8 cellular contexts compared by ENCODE assay signal in the genomic region with DNA sequence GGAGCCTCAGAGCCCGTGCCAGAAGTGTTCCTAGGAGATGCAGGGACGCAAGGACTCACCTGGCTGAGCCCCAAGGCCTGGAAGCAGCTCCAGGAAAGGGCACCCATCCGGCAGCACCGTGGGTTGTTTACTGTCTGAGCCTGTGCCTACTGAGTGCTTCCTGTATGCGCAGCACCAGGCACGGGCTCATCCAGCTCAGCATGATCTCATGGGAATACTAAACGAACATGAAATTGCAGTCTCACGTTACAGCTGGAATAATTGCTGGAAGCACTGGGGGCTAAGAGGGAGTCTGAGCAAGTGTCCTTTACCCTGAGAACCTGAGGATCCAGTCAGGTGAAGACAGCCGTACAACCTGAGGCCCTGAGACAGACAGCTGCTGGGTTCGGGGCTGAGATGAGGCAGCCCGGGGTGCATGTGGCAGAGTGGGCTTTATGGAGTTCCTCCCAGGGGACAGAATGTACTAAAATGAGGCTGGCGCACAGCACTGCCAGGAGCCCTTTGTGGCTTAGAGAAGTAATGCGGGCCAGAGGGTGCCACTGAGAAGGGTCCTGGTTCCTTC. TPM values are rescaled to one million over a fixed set of nuclear protein-coding genes. Genes with fewer than 3 reads are reported as not detected.
DNase-seq lines count a peak whose midpoint lies in the region; FAIRE-seq and TF ChIP-seq lines count a peak whose summit lies in the region.

No MANE protein-coding gene starts in this region.

- WGBS in mesendoderm (ENCODE audit: extremely low coverage, insufficient coverage, low lambda C conversion rate) = no CpG with 5 or more reads among the region's 13 CpGs

- no peak overlapping the region for H2AK5ac ChIP-seq in mesendoderm (ENCODE audit: low read length)

- H3K79me1 ChIP-seq in mesendoderm (ENCODE audit: low read length) = peaks cover 2% of the 10 kb centered on the region

- no peak for TF ChIP-seq POLR2A in H54 (IDR thresholded peaks at IDR 0.05; ENCODE audit: low read depth, low read length)

- H3K23ac ChIP-seq in mesendoderm (ENCODE audit: low read length) = no peak overlapping the region

- no peaks in the 10 kb centered on the region for H3K79me2 ChIP-seq in mesendoderm (ENCODE audit: control insufficient read depth, insufficient read depth, low read length)

- H3K27ac ChIP-seq in mesendoderm (ENCODE audit: low read depth, low read length) = no peak overlapping the region

- H2BK5ac ChIP-seq in mesendoderm (ENCODE audit: low read length) = no peak overlapping the region

- H4K5ac ChIP-seq in mesendoderm (ENCODE audit: low read length) = no peak overlapping the region

- H3K27me3 ChIP-seq in mesendoderm (ENCODE audit: insufficient read depth, low read length, poor library complexity) = no peaks in the 10 kb centered on the region

- no peak overlapping the region for H2BK15ac ChIP-seq in mesendoderm (replicated peaks; ENCODE audit: low read depth)

- H3K4me2 ChIP-seq in mesendoderm (ENCODE audit: low read length) = no peak overlapping the region

- no peak overlapping the region for H3K4me3 ChIP-seq in mesendoderm (ENCODE audit: low read length)

- FAIRE-seq in HTR-8/SVneo (lab: Jason Lieb, UNC) = no peak
- FAIRE-seq in H54 (lab: Jason Lieb, UNC) = no peak

- peak; percentile 95 for DNase-seq in COR-L47 (lab: John Stamatoyannopoulos, UW)
- DNase-seq in NCI-H1417 treated with DMSO at 0.1 percent for 48 hours (lab: John Stamatoyannopoulos, UW) = peak; percentile 46
- peak in 39 of 58 donors; percentile 20 to 70 (median 42) for DNase-seq in anterior cingulate cortex (lab: John Stamatoyannopoulos, UW)
- peak; percentile 36 for DNase-seq in mesendoderm
- no peak for DNase-seq in SIG-M5 treated with dmso at 0.1 percent for 504 hours (lab: John Stamatoyannopoulos, UW; ENCODE audit: unreplicated experiment)
- no peak for DNase-seq in HTR-8/SVneo (ENCODE audit: insufficient read length, low spot score)
- no peak for DNase-seq in H54 (ENCODE audit: insufficient read length, low spot score)
- no peak for DNase-seq in activated effector memory CD4-positive, alpha-beta T cell treated with anti-CD3 and anti-CD28 coated beads, Interleukin-2, amount 50 U/mL, for 16 hours

- H2BK120ac ChIP-seq in mesendoderm (ENCODE audit: low read depth, low read length) = no peak overlapping the region

- peaks cover 1% of the 10 kb centered on the region for H3K4me1 ChIP-seq in mesendoderm (ENCODE audit: control insufficient read depth, low read depth, low read length)

- peak overlapping the region; percentile 14 for H3K9ac ChIP-seq in mesendoderm (ENCODE audit: low read length)

- H4K8ac ChIP-seq in mesendoderm (ENCODE audit: low read depth, low read length) = no peak overlapping the region

- H3K18ac ChIP-seq in mesendoderm (ENCODE audit: low read length) = no peak overlapping the region

- no peak overlapping the region for H3K4ac ChIP-seq in mesendoderm (ENCODE audit: low read depth, low read length)

- H3K36me3 ChIP-seq in mesendoderm (ENCODE audit: control insufficient read depth, insufficient read depth, low read length) = peaks cover 2% of the 10 kb centered on the region

- H3K56ac ChIP-seq in mesendoderm (ENCODE audit: low read length) = peak overlapping the region; percentile 43

RNA-seq across cellular contexts. Expression of gene CTRL, which starts 5.4 kb away (rescaled TPM):
- polyA plus RNA-seq in mesendoderm (2013, experiment 1 of 2) = 1.9 TPM
- 1.7 TPM for polyA plus RNA-seq in mesendoderm (2013, experiment 2 of 2)

RNA-seq across cellular contexts. Expression of gene PSMB10, which starts 10.4 kb away (rescaled TPM):
- polyA plus RNA-seq in mesendoderm (2013, experiment 1 of 2) = 60.4 TPM
- polyA plus RNA-seq in mesendoderm (2013, experiment 2 of 2) = 58.4 TPM

RNA-seq across cellular contexts. Expression of gene LCAT, which starts 17.7 kb away (rescaled TPM):
- 8.5 TPM for polyA plus RNA-seq in mesendoderm (2013, experiment 1 of 2)
- polyA plus RNA-seq in mesendoderm (2013, experiment 2 of 2) = 7.3 TPM

RNA-seq across cellular contexts. Expression of gene PSKH1, which starts 33.2 kb away (rescaled TPM):
- 22.4 TPM for polyA plus RNA-seq in mesendoderm (2013, experiment 1 of 2)
- 20.5 TPM for polyA plus RNA-seq in mesendoderm (2013, experiment 2 of 2)

RNA-seq across cellular contexts. Expression of gene NRN1L, which starts 41.6 kb away (rescaled TPM):
- 10.2 TPM for polyA plus RNA-seq in mesendoderm (2013, experiment 1 of 2)
- 10.3 TPM for polyA plus RNA-seq in mesendoderm (2013, experiment 2 of 2)

Comparison
In these comparisons a context has a peak if more than half of its experiments do, and no peak if none do; other contexts are left out.
1. DNase-seq: peak in COR-L47 (single experiment), NCI-H1417 treated with DMSO at 0.1 percent for 48 hours (single experiment), anterior cingulate cortex (39 of 58) and mesendoderm (single experiment); none in SIG-M5 treated with dmso at 0.1 percent for 504 hours (single experiment), HTR-8/SVneo (single experiment), H54 (single experiment) and activated effector memory CD4-positive, alpha-beta T cell treated with anti-CD3 and anti-CD28 coated beads, Interleukin-2, amount 50 U/mL, for 16 hours (single experiment).